In genomic region chr3:97981886-97982285, GRCh38 we compare ENCODE assay signal across 13 cellular contexts. TPM values are rescaled to one million over a fixed set of nuclear protein-coding genes. Genes with fewer than 3 reads are reported as not detected.
A peak's percentile ranks its signal among the peaks of the same experiment; 100 is the strongest.
DNase-seq lines count a peak whose midpoint lies in the region; ATAC-seq and TF ChIP-seq lines count a peak whose summit lies in the region.
"Had no signal": no experiment of that assay in that cellular context is flagged by ENCODE, and none has a peak within 500 bp of the region (broad histone marks: within the 10 kb centered on the region; RNA-seq: fewer than 3 reads in every experiment).

No MANE protein-coding gene starts in this region.

- DNase-seq in LHCN-M2 (ENCODE audit: low read depth) (peak; percentile 55), body of pancreas (no peak), omental fat pad (ENCODE audit: low spot score) (no peak), cerebellum (ENCODE audit: low spot score) (no peak), NCI-H2107 (lab: John Stamatoyannopoulos, UW) (no peak), Calu3 (no peak)
- DNase-seq: endodermal cell, small intestine had no signal

- H3K9me3 ChIP-seq in body of pancreas: no peaks in the 10 kb centered on the region
- H3K9me3 ChIP-seq: adrenal gland had no signal

- H3K4me1 ChIP-seq in body of pancreas: peaks cover 5% of the 10 kb centered on the region
- H3K4me1 ChIP-seq: adrenal gland had no signal

- CTCF ChIA-PET in Calu3 (lab: Charles Lee): no interaction called here

- no TSS peak for BruUV-seq in Calu3 (replicated peaks; lab: Mats Ljungman, UMichigan)

- H3K4me1 Mint-ChIP-seq in Calu3 (ENCODE audit: low read depth, unreplicated experiment): peaks cover 14% of the 10 kb centered on the region
- H3K4me1 Mint-ChIP-seq: endodermal cell had no signal

- peak; percentile 44 for ATAC-seq in GM18508 (IDR thresholded peaks at IDR 0.05; ENCODE audit: insufficient read depth, unreplicated experiment)
- peak; percentile 33 for ATAC-seq in body of pancreas
- ATAC-seq in omental fat pad (ENCODE audit: low FRiP score): peak; percentile 60
- no peak for ATAC-seq in HG02623 (IDR thresholded peaks at IDR 0.05; ENCODE audit: unreplicated experiment)

- no peak overlapping the region for H3K27ac ChIP-seq in body of pancreas
- H3K27ac ChIP-seq: adrenal gland had no signal

- no peaks in the 10 kb centered on the region for H3K9me3 Mint-ChIP-seq in Calu3 (ENCODE audit: low read depth, unreplicated experiment)
- H3K9me3 Mint-ChIP-seq: endodermal cell had no signal

- no peaks in the 10 kb centered on the region for H3K27me3 Mint-ChIP-seq in Calu3 (ENCODE audit: unreplicated experiment)

- no peaks in the 10 kb centered on the region for H3K36me3 ChIP-seq in body of pancreas (replicated peaks in 1 of 2; ENCODE audit: insufficient read depth in 1 of 2, low read depth in 2 of 2)
- H3K36me3 ChIP-seq: adrenal gland had no signal

- TF ChIP-seq POLR2A in body of pancreas (IDR thresholded peaks at IDR 0.05): no peak

- H3K27me3 ChIP-seq in body of pancreas: no peaks in the 10 kb centered on the region
- H3K27me3 ChIP-seq: adrenal gland had no signal

- intact Hi-C loops in body of pancreas (cut with DNase I) (no loop called here), Calu3 (cut with micrococcal nuclease; ENCODE audit: unreplicated experiment) (no loop called here)

- 67 to 72% methylated on average over 3 of the region's 3 CpGs for WGBS in body of pancreas, 2 donors

- H3K36me3 Mint-ChIP-seq in Calu3 (ENCODE audit: insufficient read depth, unreplicated experiment): no peaks in the 10 kb centered on the region

- no peak overlapping the region for H3K27ac Mint-ChIP-seq in Calu3 (ENCODE audit: unreplicated experiment)
- H3K27ac Mint-ChIP-seq: endodermal cell had no signal

- no peak overlapping the region for H3K4me3 ChIP-seq in body of pancreas
- H3K4me3 ChIP-seq: adrenal gland had no signal

- no peak for TF ChIP-seq CTCF in body of pancreas (IDR thresholded peaks at IDR 0.05)
- TF ChIP-seq CTCF in omental fat pad (IDR thresholded peaks at IDR 0.05): no peak
- TF ChIP-seq CTCF in Calu3 (IDR thresholded peaks at IDR 0.05; ENCODE audit: unreplicated experiment): no peak

- no peak overlapping the region for H3K4me3 Mint-ChIP-seq in Calu3 (ENCODE audit: low read depth, unreplicated experiment)
- H3K4me3 Mint-ChIP-seq: endodermal cell had no signal

RNA-seq across cellular contexts. Expression of gene RIOX2, which starts 9.7 kb away (rescaled TPM):
- total RNA-seq in LHCN-M2 (2014; rRNA removed): 26.5 and 28.5 TPM in 2 replicates
- polyA plus RNA-seq in LHCN-M2 (2012): 13.6 TPM
- total RNA-seq in body of pancreas: 10 to 100 TPM; 22.1 to 32.3 TPM
- total RNA-seq in omental fat pad: 10 to 100 TPM; 27.2 to 42.4 (median 33.2) TPM
- 22.0 TPM for total RNA-seq in cerebellum
- 32.1 and 36.3 TPM in 2 replicates for total RNA-seq in Calu3 (2022)

RNA-seq across cellular contexts. Expression of gene GABRR3, which starts 53.2 kb away (rescaled TPM):
- not detected in 2 replicates for total RNA-seq in LHCN-M2 (2014; rRNA removed)
- polyA plus RNA-seq in LHCN-M2 (2012): not detected
- total RNA-seq in body of pancreas: not detected
- total RNA-seq in omental fat pad: not detected
- not detected for total RNA-seq in cerebellum
- total RNA-seq in Calu3 (2022): not detected in 2 replicates
- total RNA-seq: endodermal cell, mucosa of gallbladder, RPMI7951 had no signal
- polyA plus RNA-seq: adrenal gland, small intestine had no signal
